In genomic region chr13:73767191-73767741, GRCh38 we compare ENCODE assay signal across 7 cellular contexts.
DNase-seq lines count a peak whose midpoint lies in the region; ATAC-seq and TF ChIP-seq lines count a peak whose summit lies in the region.

No MANE protein-coding gene starts in this region.

- H3K79me2 ChIP-seq in GM23248 (ENCODE audit: insufficient read depth): no peaks in the 10 kb centered on the region

- H3K27ac Mint-ChIP-seq in effector memory CD8-positive, alpha-beta T cell: peak overlapping the region; percentile 96 to 98

- no peak overlapping the region for H3K4me2 ChIP-seq in GM23248 (ENCODE audit: unreplicated experiment)

- 67 to 72% methylated on average over 3 of the region's 3 CpGs for WGBS in GM23248 (ENCODE audit: low coverage in 1 of 2, low lambda C conversion rate in 2 of 2, missing lambda C conversion rate in 2 of 2), 2 experiments
- 65 to 69% methylated on average over 3 of the region's 3 CpGs for WGBS in body of pancreas, 2 donors

- no peak overlapping the region for H3K4me3 ChIP-seq in rectal smooth muscle tissue (ENCODE audit: low read length)
- no peak overlapping the region for H3K4me3 ChIP-seq in GM23248
- no peak overlapping the region for H3K4me3 ChIP-seq in body of pancreas

- no peaks in the 10 kb centered on the region for H3K36me3 ChIP-seq in rectal smooth muscle tissue (ENCODE audit: control insufficient read depth, insufficient read depth, low read length)
- H3K36me3 ChIP-seq in GM23248 (ENCODE audit: low read depth): no peaks in the 10 kb centered on the region
- H3K36me3 ChIP-seq in body of pancreas (replicated peaks in 1 of 2; ENCODE audit: insufficient read depth in 1 of 2, low read depth in 2 of 2): no peaks in the 10 kb centered on the region

- no peaks in the 10 kb centered on the region for H4K20me1 ChIP-seq in GM23248 (ENCODE audit: insufficient read depth)

- no peaks in the 10 kb centered on the region for H3K27me3 ChIP-seq in rectal smooth muscle tissue (ENCODE audit: control insufficient read depth, insufficient read depth, low read length)
- H3K27me3 ChIP-seq in GM23248 (replicated peaks; ENCODE audit: insufficient read depth): no peaks in the 10 kb centered on the region
- H3K27me3 ChIP-seq in body of pancreas: no peaks in the 10 kb centered on the region

- no peaks in the 10 kb centered on the region for H3K9me2 ChIP-seq in GM23248 (ENCODE audit: insufficient read depth)

- TF ChIP-seq POLR2A in body of pancreas (IDR thresholded peaks at IDR 0.05): no peak

- no peak for TF ChIP-seq CTCF in body of pancreas (IDR thresholded peaks at IDR 0.05)

- no peaks in the 10 kb centered on the region for H3K27me3 Mint-ChIP-seq in effector memory CD8-positive, alpha-beta T cell

- ATAC-seq in GM21423 (IDR thresholded peaks at IDR 0.05; ENCODE audit: unreplicated experiment) (peak; percentile 27), GM21619 (IDR thresholded peaks at IDR 0.05; ENCODE audit: unreplicated experiment) (no peak), body of pancreas (no peak)
- no peak for ATAC-seq in effector memory CD8-positive, alpha-beta T cell (replicated peaks)

- no peaks in the 10 kb centered on the region for H3K9me3 Mint-ChIP-seq in effector memory CD8-positive, alpha-beta T cell

- H3K4me1 Mint-ChIP-seq in effector memory CD8-positive, alpha-beta T cell (ENCODE audit: low read depth in 2 of 2): peaks cover 37 to 56% of the 10 kb centered on the region in 2 donors

- no peak overlapping the region for H2AFZ ChIP-seq in GM23248

- H3K36me3 Mint-ChIP-seq in effector memory CD8-positive, alpha-beta T cell (ENCODE audit: insufficient read depth): peaks cover 22% of the 10 kb centered on the region

- peak; percentile 5 for DNase-seq in NCI-H128 (lab: John Stamatoyannopoulos, UW; ENCODE audit: unreplicated experiment)
- no peak for DNase-seq in effector memory CD8-positive, alpha-beta T cell
- DNase-seq in GM23248: no peak
- DNase-seq in body of pancreas: no peak

- intact Hi-C loops in body of pancreas (cut with DNase I): no loop called here

- peaks cover 34% of the 10 kb centered on the region for H3K4me1 ChIP-seq in rectal smooth muscle tissue (ENCODE audit: control insufficient read depth, insufficient read depth, low read length)
- H3K4me1 ChIP-seq in GM23248 (ENCODE audit: insufficient read depth): peaks cover 10% of the 10 kb centered on the region; the same call in 1 of the 2 replicates
- H3K4me1 ChIP-seq in body of pancreas: peaks cover 18% of the 10 kb centered on the region

- no peaks in the 10 kb centered on the region for H3K9me3 ChIP-seq in GM23248 (ENCODE audit: low read depth)
- no peaks in the 10 kb centered on the region for H3K9me3 ChIP-seq in body of pancreas

- H3K9ac ChIP-seq in rectal smooth muscle tissue (ENCODE audit: low read length): no peak overlapping the region
- H3K9ac ChIP-seq in GM23248: no peak overlapping the region

- peak overlapping the region; percentile 10 to 44 for H3K4me3 Mint-ChIP-seq in effector memory CD8-positive, alpha-beta T cell

- in situ Hi-C loops in GM23248 (cut with MboI): no loop called here

- H3K27ac ChIP-seq in rectal smooth muscle tissue (ENCODE audit: low read depth, low read length) (peak overlapping the region; percentile 48), GM23248 (no peak overlapping the region), body of pancreas (no peak overlapping the region)

- no peaks in the 10 kb centered on the region for H3F3A ChIP-seq in GM23248 (ENCODE audit: insufficient read depth)
